24 cellular contexts compared by ENCODE assay signal in genomic region chrX:69085151-69085550, GRCh38.
DNase-seq lines count a peak whose midpoint lies in the region; ATAC-seq, FAIRE-seq and TF ChIP-seq lines count a peak whose summit lies in the region.
"Had no signal": no experiment of that assay in that cellular context is flagged by ENCODE, and none has a peak within 500 bp of the region (broad histone marks: within the 10 kb centered on the region; RNA-seq: fewer than 3 reads in every experiment).

No MANE protein-coding gene starts in this region.

- no peak overlapping the region for H3K4me2 ChIP-seq in parathyroid adenoma (ENCODE audit: low read length)
- H3K4me2 ChIP-seq: BLaER1 treated with 17β-estradiol and CSF1 and Interleukin-3, amounts not matched to agents 10 nM and 100 nM had no signal

- no peaks in the 10 kb centered on the region for H3K36me3 Mint-ChIP-seq in mesothelial cell of epicardium
- H3K36me3 Mint-ChIP-seq in activated T-helper 17 cell treated with anti-CD3 and anti-CD28 coated beads, Interleukin-2, amount 50 U/mL, for 72 hours (ENCODE audit: low read depth): no peaks in the 10 kb centered on the region
- H3K36me3 Mint-ChIP-seq: CD14-positive monocyte; CD8-positive, alpha-beta memory T cell had no signal

- no peaks in the 10 kb centered on the region for H3K79me2 ChIP-seq in parathyroid adenoma

- H3K4me1 Mint-ChIP-seq in mesothelial cell of epicardium: peaks cover 35% of the 10 kb centered on the region
- no peaks in the 10 kb centered on the region for H3K4me1 Mint-ChIP-seq in activated T-helper 17 cell treated with anti-CD3 and anti-CD28 coated beads, Interleukin-2, amount 50 U/mL, for 72 hours
- H3K4me1 Mint-ChIP-seq: CD14-positive monocyte; CD8-positive, alpha-beta memory T cell had no signal

- H3K27ac Mint-ChIP-seq in mesothelial cell of epicardium: peak overlapping the region; percentile 39
- H3K27ac Mint-ChIP-seq in activated T-helper 17 cell treated with anti-CD3 and anti-CD28 coated beads, Interleukin-2, amount 50 U/mL, for 72 hours: no peak overlapping the region
- H3K27ac Mint-ChIP-seq: CD14-positive monocyte; CD4-positive, alpha-beta T cell had no signal

- no peak overlapping the region for H3K9ac ChIP-seq in parathyroid adenoma
- H3K9ac ChIP-seq: BLaER1 treated with 17β-estradiol and CSF1 and Interleukin-3, amounts not matched to agents 10 nM and 100 nM; GM23248 had no signal

- H3K27me3 ChIP-seq in parathyroid adenoma (ENCODE audit: control insufficient read depth, insufficient read depth, low read length): no peaks in the 10 kb centered on the region
- H3K27me3 ChIP-seq: BE2C had no signal

- H3K27ac ChIP-seq in parathyroid adenoma: peak overlapping the region; percentile 99
- H3K27ac ChIP-seq: 22Rv1; BLaER1 treated with 17β-estradiol and CSF1 and Interleukin-3, amounts not matched to agents 10 nM and 100 nM; GM23248 had no signal

- no peaks in the 10 kb centered on the region for H3K9me3 ChIP-seq in parathyroid adenoma (ENCODE audit: control insufficient read depth, low read length)
- H3K9me3 ChIP-seq: BE2C; BLaER1 treated with 17β-estradiol and CSF1 and Interleukin-3, amounts not matched to agents 10 nM and 100 nM had no signal

- no peak overlapping the region for H2AFZ ChIP-seq in parathyroid adenoma
- H2AFZ ChIP-seq: GM23248 had no signal

- H3K4me3 Mint-ChIP-seq in mesothelial cell of epicardium: no peak overlapping the region
- no peak overlapping the region for H3K4me3 Mint-ChIP-seq in activated T-helper 17 cell treated with anti-CD3 and anti-CD28 coated beads, Interleukin-2, amount 50 U/mL, for 72 hours
- H3K4me3 Mint-ChIP-seq: CD14-positive monocyte; CD4-positive, alpha-beta T cell; CD8-positive, alpha-beta memory T cell had no signal

- no peak for FAIRE-seq in frontal cortex (lab: Jason Lieb, UNC)
- FAIRE-seq: A204.1, GM12892, H1 had no signal

- TF ChIP-seq CTCF in mesothelial cell of epicardium (IDR thresholded peaks at IDR 0.05; ENCODE audit: unreplicated experiment) (no peak), parathyroid adenoma (IDR thresholded peaks at IDR 0.05) (no peak)

- no peaks in the 10 kb centered on the region for H3K36me3 ChIP-seq in parathyroid adenoma (ENCODE audit: control insufficient read depth, insufficient read depth, low read length)
- H3K36me3 ChIP-seq: BE2C; BLaER1 treated with 17β-estradiol and CSF1 and Interleukin-3, amounts not matched to agents 10 nM and 100 nM had no signal

- H3K4me3 ChIP-seq in parathyroid adenoma (ENCODE audit: low read depth, low read length): no peak overlapping the region
- H3K4me3 ChIP-seq: BLaER1 treated with 17β-estradiol and CSF1 and Interleukin-3, amounts not matched to agents 10 nM and 100 nM; GM23248 had no signal

- no peaks in the 10 kb centered on the region for H3K9me3 Mint-ChIP-seq in mesothelial cell of epicardium
- H3K9me3 Mint-ChIP-seq in activated T-helper 17 cell treated with anti-CD3 and anti-CD28 coated beads, Interleukin-2, amount 50 U/mL, for 72 hours: no peaks in the 10 kb centered on the region
- H3K9me3 Mint-ChIP-seq: CD14-positive monocyte; CD4-positive, alpha-beta T cell; CD8-positive, alpha-beta memory T cell had no signal

- no peaks in the 10 kb centered on the region for H3K27me3 Mint-ChIP-seq in mesothelial cell of epicardium (ENCODE audit: low read depth)
- H3K27me3 Mint-ChIP-seq in activated T-helper 17 cell treated with anti-CD3 and anti-CD28 coated beads, Interleukin-2, amount 50 U/mL, for 72 hours: no peaks in the 10 kb centered on the region
- H3K27me3 Mint-ChIP-seq: CD4-positive, alpha-beta T cell had no signal

- ATAC-seq in activated T-helper 17 cell treated with anti-CD3 and anti-CD28 coated beads, Interleukin-2, amount 50 U/mL, for 72 hours (replicated peaks): no peak

- DNase-seq in EH (ENCODE audit: low read depth): peak; percentile 66
- peak; percentile 25 for DNase-seq in GM03348 (ENCODE audit: low spot score)
- no peak for DNase-seq in mesothelial cell of epicardium (ENCODE audit: low spot score in 2 of 2, unreplicated experiment in 2 of 2)
- DNase-seq in frontal cortex (ENCODE audit: low spot score in 2 of 2): no peak
- DNase-seq in T-helper 1 cell: no peak
- no peak for DNase-seq in AML-193 (lab: John Stamatoyannopoulos, UW)
- DNase-seq: BE2C; Calu3; CD4-positive, alpha-beta T cell; CD8-positive, alpha-beta memory T cell; DMS53; DMS79 treated with DMSO at 0.1 percent for 48 hours; GF-D8; GM23248; H7; HCEC 1CT had no signal

- H3K4me1 ChIP-seq in parathyroid adenoma: peaks cover 51% of the 10 kb centered on the region

Comparison
In these comparisons a context has a peak if more than half of its experiments do, and no peak if none do; other contexts are left out.
1. DNase-seq: peak in EH (single experiment) and GM03348 (single experiment); none in mesothelial cell of epicardium (0 of 2), frontal cortex (0 of 2), T-helper 1 cell (0 of 5) and AML-193 (0 of 2).